ENCODE assay signal across 1 cellular context in genomic region chr2:73071452-73072399, GRCh38.
TF ChIP-seq lines count a peak whose summit lies in the region.

Gene SFXN5 (minus strand): TSS chr2:73071712. CDS start chr2:73071705, 7 bp downstream.

TF ChIP-seq in HepG2, 621 proteins besides CTCF, POLR2A, EP300 and RAD21 (continued from another document and continues in another):
- TF ChIP-seq ZNF580 (CRISPR knock-in tag; IDR thresholded peaks at IDR 0.05; ENCODE audit: borderline replicate concordance, low read depth), result peak; percentile 59
- TF ChIP-seq ZNF207 (IDR thresholded peaks at IDR 0.05; ENCODE audit: borderline replicate concordance), result no peak
- TF ChIP-seq ZFP82 (CRISPR knock-in tag; IDR thresholded peaks at IDR 0.05; ENCODE audit: borderline replicate concordance), result no peak; the same call in 1 of the 2 replicates
- peak; percentile 83; the same call in 1 of the 2 replicates for TF ChIP-seq KIAA2018 (CRISPR knock-in tag; IDR thresholded peaks at IDR 0.05; ENCODE audit: borderline replicate concordance)
- no peak for TF ChIP-seq ZMAT5 (CRISPR knock-in tag; IDR thresholded peaks at IDR 0.05; ENCODE audit: borderline replicate concordance, low read depth)
- TF ChIP-seq ZNF781 (CRISPR knock-in tag; IDR thresholded peaks at IDR 0.05; ENCODE audit: borderline replicate concordance, not compliant biosample characterization), result peak; percentile 36
- TF ChIP-seq ZNF839 (CRISPR knock-in tag; IDR thresholded peaks at IDR 0.05; ENCODE audit: borderline replicate concordance), result 0 out of 2 replicates have a peak, but pooled peaks have one; percentile 72
- no peak for TF ChIP-seq ONECUT2 (CRISPR knock-in tag; IDR thresholded peaks at IDR 0.05)
- peak; percentile 85; the same call in 1 of the 2 replicates for TF ChIP-seq ZNF607 (CRISPR knock-in tag; IDR thresholded peaks at IDR 0.05; ENCODE audit: borderline replicate concordance)
- TF ChIP-seq ZNF281 (CRISPR knock-in tag; IDR thresholded peaks at IDR 0.05; ENCODE audit: borderline replicate concordance), result no peak; the same call in 1 of the 2 replicates
- TF ChIP-seq BRD4 (CRISPR knock-in tag; IDR thresholded peaks at IDR 0.05), result peak; percentile 33; the same call in 1 of the 2 replicates
- TF ChIP-seq ZHX2 (IDR thresholded peaks at IDR 0.05; ENCODE audit: low read depth), result peak; percentile 78
- TF ChIP-seq ZHX2 (CRISPR knock-in tag; IDR thresholded peaks at IDR 0.05; ENCODE audit: borderline replicate concordance), result no peak
- peak; percentile 57; the same call in 1 of the 2 replicates for TF ChIP-seq ZNF878 (CRISPR knock-in tag; IDR thresholded peaks at IDR 0.05)
- TF ChIP-seq ZNF891 (CRISPR knock-in tag; IDR thresholded peaks at IDR 0.05), result peak; percentile 57; the same call in 1 of the 2 replicates
- TF ChIP-seq KMT2A (CRISPR knock-in tag; IDR thresholded peaks at IDR 0.05), result 0 out of 2 replicates have a peak, but pooled peaks have one; percentile 17
- TF ChIP-seq ZNF710 (CRISPR knock-in tag; IDR thresholded peaks at IDR 0.05; ENCODE audit: borderline replicate concordance), result no peak
- no peak for TF ChIP-seq ZNF782 (CRISPR knock-in tag; IDR thresholded peaks at IDR 0.05; ENCODE audit: borderline replicate concordance)
- peak; percentile 55; the same call in 1 of the 2 replicates for TF ChIP-seq HMGXB3 (CRISPR knock-in tag; IDR thresholded peaks at IDR 0.05; ENCODE audit: borderline replicate concordance)
- peak; percentile 80 for TF ChIP-seq YEATS4 (CRISPR knock-in tag; IDR thresholded peaks at IDR 0.05; ENCODE audit: borderline replicate concordance)
- TF ChIP-seq CAMTA2 (CRISPR knock-in tag; IDR thresholded peaks at IDR 0.05; ENCODE audit: borderline replicate concordance), result 0 out of 2 replicates have a peak, but pooled peaks have one; percentile 51
- TF ChIP-seq SP2 (CRISPR knock-in tag; IDR thresholded peaks at IDR 0.05), result peak; percentile 90
- peak; percentile 92; the same call in 1 of the 2 replicates for TF ChIP-seq ZNF350 (CRISPR knock-in tag; IDR thresholded peaks at IDR 0.05; ENCODE audit: borderline replicate concordance, low read depth)
